ENCODE assay signal across 8 cellular contexts in genomic region chr1:84433253-84434080, GRCh38. TPM values are rescaled to one million over a fixed set of nuclear protein-coding genes. Genes with fewer than 3 reads are reported as not detected.
DNase-seq lines count a peak whose midpoint lies in the region; ATAC-seq, FAIRE-seq and TF ChIP-seq lines count a peak whose summit lies in the region.

No MANE protein-coding gene starts in this region.

- H3K36me3 ChIP-seq in endocrine pancreas (ENCODE audit: control insufficient read depth, insufficient read depth, low read length) (no peaks in the 10 kb centered on the region), stomach smooth muscle (ENCODE audit: control insufficient read depth in 2 of 2, insufficient read depth in 2 of 2, low read length in 2 of 2) (no peaks in the 10 kb centered on the region)

- CTCF ChIA-PET in A549 (lab: Yijun Ruan, JAX): interaction anchor here (0.6 to 5.2 kb wide), 29 partner anchors 9 to 524 kb away, joined by 3 to 36 read pairs (median 3); partner anchors contain the start of gene PRKACB

- peak overlapping the region; percentile 95 for H3K4me2 ChIP-seq in A549

- no peak for FAIRE-seq in A549 (lab: Jason Lieb, UNC)

- peak; percentile 91 to 92 for TF ChIP-seq RAD21 in A549 (conservative IDR thresholded peaks at IDR 0.05 in 1 of 2, IDR thresholded peaks at IDR 0.05 in 1 of 2)

- no peaks in the 10 kb centered on the region for H3K27me3 ChIP-seq in endocrine pancreas (ENCODE audit: control insufficient read depth, insufficient read depth, low read length)
- no peaks in the 10 kb centered on the region for H3K27me3 ChIP-seq in stomach smooth muscle (ENCODE audit: control insufficient read depth in 1 of 2, insufficient read depth in 2 of 2, low read length in 2 of 2)

- WGBS in A549 (ENCODE audit: missing lambda C conversion rate): 12% methylated on average over 11 of the region's 11 CpGs

- DNase-seq in A549 (ENCODE audit: low read depth in 1 of 2, low spot score in 1 of 2): peak; percentile 33 to 76
- peak; percentile 99 for DNase-seq in NCI-H510A treated with DMSO at 0.1 percent for 48 hours (lab: John Stamatoyannopoulos, UW)
- DNase-seq in activated CD4-positive, alpha-beta T cell treated with anti-CD3 and anti-CD28 coated beads, Interleukin-2, amount 50 U/mL, for 1 hour: peak; percentile 43
- DNase-seq in midbrain (lab: John Stamatoyannopoulos, UW): peak; percentile 78

- H3K9ac ChIP-seq in endocrine pancreas (ENCODE audit: control insufficient read depth, insufficient read depth, low read length) (peak overlapping the region; percentile 34), stomach smooth muscle (ENCODE audit: low read length in 2 of 2) (peak overlapping the region; percentile 43 to 51)

- H3K27ac ChIP-seq in A549: peak overlapping the region; percentile 63 to 72; a peak in 4 of 6 replicates
- H3K27ac ChIP-seq in stomach smooth muscle (ENCODE audit: low read length): no peak overlapping the region

- no peak for TF ChIP-seq POLR2A in A549 (IDR thresholded peaks at IDR 0.05; ENCODE audit: low read length)

- POLR2A ChIA-PET in A549 (lab: Yijun Ruan, JAX): interaction anchor here (0.6 to 0.7 kb wide), 2 partner anchors 180 to 292 kb away, joined by 3 read pairs; no protein-coding TSS in a partner anchor

- H3K4me1 ChIP-seq in A549: peaks cover 6% of the 10 kb centered on the region; the same call in 2 of the 3 replicates
- peaks cover 5% of the 10 kb centered on the region for H3K4me1 ChIP-seq in endocrine pancreas (ENCODE audit: control insufficient read depth, insufficient read depth, low read length)
- H3K4me1 ChIP-seq in stomach smooth muscle (ENCODE audit: control insufficient read depth, insufficient read depth, low read length): no peaks in the 10 kb centered on the region

- peak; percentile 66 to 84; a peak in 3 of 6 replicates for ATAC-seq in A549
- ATAC-seq in HG03342 (IDR thresholded peaks at IDR 0.05; ENCODE audit: unreplicated experiment): peak; percentile 54

- no peak for TF ChIP-seq EP300 in A549 (IDR thresholded peaks at IDR 0.05)

- peaks cover 9% of the 10 kb centered on the region; the same call in 2 of the 3 replicates for H3K9me3 ChIP-seq in A549
- no peaks in the 10 kb centered on the region for H3K9me3 ChIP-seq in endocrine pancreas (ENCODE audit: control insufficient read depth, low read length)
- H3K9me3 ChIP-seq in stomach smooth muscle (ENCODE audit: control insufficient read depth in 2 of 2, low read length in 2 of 2): no peaks in the 10 kb centered on the region

- peak; percentile 77 for TF ChIP-seq CTCF in A549 (IDR thresholded peaks at IDR 0.05)
- TF ChIP-seq CTCF in GM12874 (IDR thresholded peaks at IDR 0.05; ENCODE audit: insufficient read depth, low read depth, low read length): peak; percentile 57

- H3K4me3 ChIP-seq in A549 (peak overlapping the region; percentile 44; the same call in 2 of the 3 replicates), endocrine pancreas (ENCODE audit: control insufficient read depth, insufficient read depth, low read length) (peak overlapping the region; percentile 91), stomach smooth muscle (ENCODE audit: low read length in 2 of 2) (peak overlapping the region; percentile 60 to 67)

TF ChIP-seq in A549, 52 proteins besides CTCF, POLR2A, EP300 and RAD21:
- TF ChIP-seq SMC3 (IDR thresholded peaks at IDR 0.05) (peak; percentile 93), FOSL2 (IDR thresholded peaks at IDR 0.05) (no peak), FOSL2 (CRISPR knock-in tag; IDR thresholded peaks at IDR 0.05) (no peak), MAFK (IDR thresholded peaks at IDR 0.05; ENCODE audit: partially characterized antibody) (no peak)

RNA-seq across cellular contexts. Expression of gene DNASE2B, which starts 35.2 kb away (rescaled TPM):
- not detected in 2 replicates for polyA plus RNA-seq in A549 (2011; rRNA removed)
- not detected in 2 replicates for polyA plus RNA-seq in A549 (2012; cell fraction: cytosol; rRNA removed)
- not detected in 2 replicates for polyA plus RNA-seq in A549 (2012; cell fraction: nucleus; rRNA removed)
- not detected in 3 replicates for polyA plus RNA-seq in A549 (2017; fragmentation: RNase III; extraction: RNeasy Plus Mini Kit Qiagen cat#74134 plus additional on column Dnase treatment)
- polyA minus RNA-seq in A549 (2011; rRNA and poly(A)+ RNA removed): not detected in 2 replicates

RNA-seq across cellular contexts. Expression of gene RPF1, which starts 45.6 kb away (rescaled TPM):
- polyA plus RNA-seq in A549 (2011; rRNA removed) (42.4 and 49.8 TPM in 2 replicates), A549 (2017; fragmentation: RNase III; extraction: RNeasy Plus Mini Kit Qiagen cat#74134 plus additional on column Dnase treatment) (27.9 to 29.3 TPM (median 28.2 TPM) in 3 replicates)
- polyA plus RNA-seq in A549 (2012; cell fraction: cytosol; rRNA removed): 12.7 and 12.9 TPM in 2 replicates
- 3.5 and 7.7 TPM in 2 replicates for polyA plus RNA-seq in A549 (2012; cell fraction: nucleus; rRNA removed)
- 4.5 and 5.1 TPM in 2 replicates for polyA minus RNA-seq in A549 (2011; rRNA and poly(A)+ RNA removed)

Comparison
In these comparisons a context has a peak if more than half of its experiments do, and no peak if none do; other contexts are left out.
1. DNase-seq: peak in every context shown above with its lines; median percentile 99 in NCI-H510A treated with DMSO at 0.1 percent for 48 hours; 78 in midbrain; 54 in A549; 43 in activated CD4-positive, alpha-beta T cell treated with anti-CD3 and anti-CD28 coated beads, Interleukin-2, amount 50 U/mL, for 1 hour.